ENCODE assay signal across 8 cellular contexts in the genomic region with DNA sequence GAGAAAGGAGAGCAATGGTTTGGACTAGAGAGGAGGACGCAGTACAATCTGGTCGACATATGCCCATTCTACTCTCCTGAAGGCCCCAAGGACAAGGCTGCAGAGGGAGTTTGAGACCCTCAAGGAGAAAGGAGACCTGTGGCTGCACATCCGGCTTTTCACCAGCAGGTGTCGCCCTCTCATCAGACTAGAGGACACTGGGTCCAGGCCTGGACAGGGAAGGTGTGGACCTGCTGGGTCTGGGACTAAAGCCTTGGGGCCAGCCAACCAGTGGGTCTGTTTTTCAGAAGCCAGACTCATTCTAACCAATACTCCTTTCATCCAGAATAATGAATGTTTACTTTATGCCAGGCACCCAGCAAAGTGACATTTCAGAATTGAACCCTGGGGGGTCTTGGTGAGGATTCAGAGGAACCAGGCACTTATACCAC. TPM values are rescaled to one million over a fixed set of nuclear protein-coding genes. Genes with fewer than 3 reads are reported as not detected.
DNase-seq lines count a peak whose midpoint lies in the region; ATAC-seq and TF ChIP-seq lines count a peak whose summit lies in the region.

No MANE protein-coding gene starts in this region.

- H3K4me3 Mint-ChIP-seq in CD8-positive, alpha-beta memory T cell: no peak overlapping the region
- no peak overlapping the region for H3K4me3 Mint-ChIP-seq in natural killer cell
- H3K4me3 Mint-ChIP-seq in stimulated activated memory B cell treated with anti-CD40 and anti-IgM and Interleukin-4, amounts not matched to agents 10 μg/mL and 1 μg/mL and 100 μg/mL, for 72 hours: no peak overlapping the region

- POLR2A ChIA-PET in CD8-positive, alpha-beta memory T cell (lab: Charles Lee): interaction anchor here (0.7 kb wide), 1 partner anchor 218 kb away, joined by 3 read pairs; no protein-coding TSS in a partner anchor

- H2AFZ ChIP-seq in OCI-LY1 (ENCODE audit: low read length): no peak overlapping the region

- no peaks in the 10 kb centered on the region for H3K9me2 ChIP-seq in OCI-LY1 (ENCODE audit: low read depth, low read length)

- peaks cover 0 to 3% (median 0%) of the 10 kb centered on the region in 3 donors for H3K4me1 Mint-ChIP-seq in CD8-positive, alpha-beta memory T cell
- H3K4me1 Mint-ChIP-seq in natural killer cell: peaks cover 0 to 15% of the 10 kb centered on the region in 2 donors
- H3K4me1 Mint-ChIP-seq in stimulated activated memory B cell treated with anti-CD40 and anti-IgM and Interleukin-4, amounts not matched to agents 10 μg/mL and 1 μg/mL and 100 μg/mL, for 72 hours: peaks cover 46% of the 10 kb centered on the region

- no peaks in the 10 kb centered on the region for H3K79me2 ChIP-seq in OCI-LY1 (ENCODE audit: insufficient read depth, low read length)

- H3K36me3 Mint-ChIP-seq in CD8-positive, alpha-beta memory T cell: no peaks in the 10 kb centered on the region
- no peaks in the 10 kb centered on the region for H3K36me3 Mint-ChIP-seq in natural killer cell
- H3K36me3 Mint-ChIP-seq in stimulated activated memory B cell treated with anti-CD40 and anti-IgM and Interleukin-4, amounts not matched to agents 10 μg/mL and 1 μg/mL and 100 μg/mL, for 72 hours: no peaks in the 10 kb centered on the region

- H3K27ac ChIP-seq in CD8-positive, alpha-beta memory T cell (ENCODE audit: low read depth, low read length): no peak overlapping the region
- H3K27ac ChIP-seq in OCI-LY1 (ENCODE audit: low read depth, low read length, poor library complexity, severe bottlenecking): no peak overlapping the region

- TF ChIP-seq CTCF in OCI-LY1 (IDR thresholded peaks at IDR 0.05; ENCODE audit: low read length): peak; percentile 98
- peak; percentile 99 for TF ChIP-seq CTCF in epithelial cell of esophagus (IDR thresholded peaks at IDR 0.05; ENCODE audit: insufficient read depth, low read depth, low read length, missing control alignments)
- TF ChIP-seq CTCF in natural killer cell (IDR thresholded peaks at IDR 0.05): peak; percentile 98

- peaks cover 9% of the 10 kb centered on the region for H3K4me1 ChIP-seq in CD8-positive, alpha-beta memory T cell (ENCODE audit: insufficient read depth, low read length)
- H3K4me1 ChIP-seq in OCI-LY1 (ENCODE audit: insufficient read depth, low read length, severe bottlenecking): peaks cover 14% of the 10 kb centered on the region

- no peak overlapping the region for H3K4me2 ChIP-seq in OCI-LY1 (ENCODE audit: low read length)

- ATAC-seq in natural killer cell (peak; percentile 32 to 74 (median 66)), HG02870 (IDR thresholded peaks at IDR 0.05; ENCODE audit: unreplicated experiment) (no peak)
- peak; percentile 43 for ATAC-seq in stimulated activated memory B cell treated with anti-CD40 and anti-IgM and Interleukin-4, amounts not matched to agents 10 μg/mL and 1 μg/mL and 100 μg/mL, for 72 hours

- no peaks in the 10 kb centered on the region for H4K20me1 ChIP-seq in OCI-LY1 (ENCODE audit: insufficient read depth, low read length)

- H3F3A ChIP-seq in OCI-LY1 (ENCODE audit: insufficient read depth, low read length): no peaks in the 10 kb centered on the region

- peaks cover 14 to 20% of the 10 kb centered on the region in 2 donors for H3K27me3 Mint-ChIP-seq in CD8-positive, alpha-beta memory T cell
- no peaks in the 10 kb centered on the region for H3K27me3 Mint-ChIP-seq in natural killer cell (ENCODE audit: low read depth in 2 of 2)
- H3K27me3 Mint-ChIP-seq in stimulated activated memory B cell treated with anti-CD40 and anti-IgM and Interleukin-4, amounts not matched to agents 10 μg/mL and 1 μg/mL and 100 μg/mL, for 72 hours: no peaks in the 10 kb centered on the region

- H3K27ac Mint-ChIP-seq in CD8-positive, alpha-beta memory T cell: no peak overlapping the region
- no peak overlapping the region for H3K27ac Mint-ChIP-seq in natural killer cell
- H3K27ac Mint-ChIP-seq in stimulated activated memory B cell treated with anti-CD40 and anti-IgM and Interleukin-4, amounts not matched to agents 10 μg/mL and 1 μg/mL and 100 μg/mL, for 72 hours: no peak overlapping the region

- H3K4me3 ChIP-seq in CD8-positive, alpha-beta memory T cell (ENCODE audit: low read length): no peak overlapping the region
- H3K4me3 ChIP-seq in OCI-LY1 (ENCODE audit: low read depth, low read length, poor library complexity, severe bottlenecking) (no peak overlapping the region), epithelial cell of esophagus (ENCODE audit: low read length) (no peak overlapping the region)

- no peak overlapping the region for H3K9ac ChIP-seq in OCI-LY1 (ENCODE audit: low read length)

- H3K9me3 Mint-ChIP-seq in CD8-positive, alpha-beta memory T cell: no peaks in the 10 kb centered on the region
- no peaks in the 10 kb centered on the region for H3K9me3 Mint-ChIP-seq in natural killer cell
- no peaks in the 10 kb centered on the region for H3K9me3 Mint-ChIP-seq in stimulated activated memory B cell treated with anti-CD40 and anti-IgM and Interleukin-4, amounts not matched to agents 10 μg/mL and 1 μg/mL and 100 μg/mL, for 72 hours

- H3K27me3 ChIP-seq in CD8-positive, alpha-beta memory T cell (ENCODE audit: insufficient read depth, low read length, poor library complexity, severe bottlenecking): peaks cover 5% of the 10 kb centered on the region
- no peaks in the 10 kb centered on the region; the same call in 1 of the 2 replicates for H3K27me3 ChIP-seq in OCI-LY1 (ENCODE audit: insufficient read depth, low read length)

- DNase-seq in CD8-positive, alpha-beta memory T cell: peak; percentile 49 to 81 (median 62)
- DNase-seq in HK-2 (ENCODE audit: unreplicated experiment) (peak; percentile 82), epithelial cell of esophagus (ENCODE audit: low read depth) (peak; percentile 71), natural killer cell (peak; percentile 71)
- peak; percentile 93 for DNase-seq in activated CD8-positive, alpha-beta memory T cell treated with anti-CD3 and anti-CD28 coated beads, Interleukin-2, amount 50 U/mL, for 48 hours

- H3K36me3 ChIP-seq in CD8-positive, alpha-beta memory T cell (ENCODE audit: insufficient read depth, low read length): no peaks in the 10 kb centered on the region
- no peaks in the 10 kb centered on the region for H3K36me3 ChIP-seq in OCI-LY1 (ENCODE audit: insufficient read depth, low read length)

- H3K9me3 ChIP-seq in CD8-positive, alpha-beta memory T cell (ENCODE audit: low read length): no peaks in the 10 kb centered on the region
- no peaks in the 10 kb centered on the region for H3K9me3 ChIP-seq in OCI-LY1 (ENCODE audit: low read length)

- CTCF ChIA-PET in CD8-positive, alpha-beta memory T cell (lab: Charles Lee): interaction anchor here (0.6 to 2.2 kb wide), 8 partner anchors 9 to 194 kb away, joined by 3 to 5 read pairs (median 3); no protein-coding TSS in a partner anchor

- intact Hi-C loops in natural killer cell (cut with micrococcal nuclease): loop anchor here (1.0 to 2.0 kb wide), 4 partner anchors 47 to 354 kb away; no protein-coding TSS in a partner anchor

RNA-seq across cellular contexts. Expression of a gene that starts 5.0 kb away (rescaled TPM):
- not detected for total RNA-seq in CD8-positive, alpha-beta memory T cell
- polyA plus RNA-seq in CD8-positive, alpha-beta memory T cell: not detected
- total RNA-seq in natural killer cell: not detected

RNA-seq across cellular contexts. Expression of a gene that starts 8.8 kb away (rescaled TPM):
- not detected for total RNA-seq in CD8-positive, alpha-beta memory T cell
- not detected for polyA plus RNA-seq in CD8-positive, alpha-beta memory T cell
- not detected for total RNA-seq in natural killer cell

RNA-seq across cellular contexts. Expression of a gene that starts 12.8 kb away (rescaled TPM):
- not detected for total RNA-seq in CD8-positive, alpha-beta memory T cell
- polyA plus RNA-seq in CD8-positive, alpha-beta memory T cell: not detected
- total RNA-seq in natural killer cell: under 1 TPM in 2 of 3 donors, not detected in 1; 0.16 to 0.33 TPM

RNA-seq across cellular contexts. Expression of a gene that starts 33.1 kb away (rescaled TPM):
- 10 to 100 TPM; 49.9 to 51.5 TPM for total RNA-seq in CD8-positive, alpha-beta memory T cell
- polyA plus RNA-seq in CD8-positive, alpha-beta memory T cell: 24.7 TPM
- total RNA-seq in natural killer cell: 100 to 1,000 TPM in 1 of 3 donors, 10 to 100 TPM in 2; 86.0 to 100 (median 86.9) TPM

RNA-seq across cellular contexts. Expression of a gene that starts 34.5 kb away (rescaled TPM):
- not detected for total RNA-seq in CD8-positive, alpha-beta memory T cell
- not detected for polyA plus RNA-seq in CD8-positive, alpha-beta memory T cell
- not detected for total RNA-seq in natural killer cell
